ENCODE assay signal across 1 cellular context in genomic region chr11:93823210-93823609, GRCh38.
A peak's percentile ranks its signal among the peaks of the same experiment; 100 is the strongest.
TF ChIP-seq lines count a peak whose summit lies in the region.

No MANE protein-coding gene starts in this region.

TF ChIP-seq in HepG2, 621 proteins besides CTCF, POLR2A, EP300 and RAD21:
- TF ChIP-seq CEBPB (IDR thresholded peaks at IDR 0.05; ENCODE audit: borderline replicate concordance, low read depth, low read length) (peak; percentile 55), NR2F2 (IDR thresholded peaks at IDR 0.05; ENCODE audit: borderline replicate concordance, low read depth) (no peak)
